In genomic region chr1:181112071-181112929, GRCh38 we compare ENCODE assay signal across 1 cellular context.
TF ChIP-seq lines count a peak whose summit lies in the region.

No MANE protein-coding gene starts in this region.

TF ChIP-seq in HepG2, 621 proteins besides CTCF, POLR2A, EP300 and RAD21 (continued from another document and continues in another):
- TF ChIP-seq E2F5 (CRISPR knock-in tag; conservative IDR thresholded peaks at IDR 0.05) = no peak
- TF ChIP-seq MAFG (CRISPR knock-in tag; IDR thresholded peaks at IDR 0.05) = peak; percentile 94
- peak; percentile 72; the same call in 1 of the 2 replicates for TF ChIP-seq SNAPC4 (CRISPR knock-in tag; IDR thresholded peaks at IDR 0.05)
- TF ChIP-seq PHF21A (CRISPR knock-in tag; IDR thresholded peaks at IDR 0.05) = no peak
- TF ChIP-seq HMGA1 (CRISPR knock-in tag; conservative IDR thresholded peaks at IDR 0.05) = no peak
- 0 out of 2 replicates have a peak, but pooled peaks have one; percentile 54 for TF ChIP-seq ISX (CRISPR knock-in tag; conservative IDR thresholded peaks at IDR 0.05)
- TF ChIP-seq RXRB (CRISPR knock-in tag; IDR thresholded peaks at IDR 0.05; ENCODE audit: borderline replicate concordance) = peak; percentile 92
- 0 out of 2 replicates have a peak, but pooled peaks have one; percentile 20 for TF ChIP-seq PRDM15 (CRISPR knock-in tag; IDR thresholded peaks at IDR 0.05)
- peak; percentile 98 for TF ChIP-seq CCDC6 (CRISPR knock-in tag; IDR thresholded peaks at IDR 0.05)
- TF ChIP-seq NKX3-1 (CRISPR knock-in tag; IDR thresholded peaks at IDR 0.05) = peak; percentile 83
- peak; percentile 96 for TF ChIP-seq FOXP4 (CRISPR knock-in tag; IDR thresholded peaks at IDR 0.05)
- peak; percentile 90 for TF ChIP-seq MIER2 (CRISPR knock-in tag; IDR thresholded peaks at IDR 0.05)
- peak; percentile 75 for TF ChIP-seq MLX (CRISPR knock-in tag; IDR thresholded peaks at IDR 0.05)
- TF ChIP-seq ZNF564 (CRISPR knock-in tag; IDR thresholded peaks at IDR 0.05) = peak; percentile 94
- peak; percentile 70 for TF ChIP-seq NR2F6 (IDR thresholded peaks at IDR 0.05)
- peak; percentile 93 for TF ChIP-seq NR2F6 (CRISPR knock-in tag; IDR thresholded peaks at IDR 0.05)
- peak; percentile 79 for TF ChIP-seq IRF1 (CRISPR knock-in tag; IDR thresholded peaks at IDR 0.05; ENCODE audit: low read depth)
- TF ChIP-seq DNMT1 (CRISPR knock-in tag; IDR thresholded peaks at IDR 0.05) = no peak
- peak; percentile 79; the same call in 1 of the 2 replicates for TF ChIP-seq ZNF547 (CRISPR knock-in tag; IDR thresholded peaks at IDR 0.05)
- TF ChIP-seq AFF4 (CRISPR knock-in tag; IDR thresholded peaks at IDR 0.05) = peak; percentile 63; the same call in 1 of the 2 replicates
- TF ChIP-seq GABPB1 (CRISPR knock-in tag; IDR thresholded peaks at IDR 0.05) = peak; percentile 59; the same call in 1 of the 2 replicates
- TF ChIP-seq HMG20B (CRISPR knock-in tag; conservative IDR thresholded peaks at IDR 0.05) = peak; percentile 92
- no peak for TF ChIP-seq ZNF224 (CRISPR knock-in tag; IDR thresholded peaks at IDR 0.05)
- TF ChIP-seq ZMYM2 (CRISPR knock-in tag; IDR thresholded peaks at IDR 0.05) = 0 out of 2 replicates have a peak, but pooled peaks have one; percentile 58
- TF ChIP-seq ZNF33A (CRISPR knock-in tag; IDR thresholded peaks at IDR 0.05; ENCODE audit: borderline replicate concordance) = no peak
- TF ChIP-seq SNAPC2 (CRISPR knock-in tag; IDR thresholded peaks at IDR 0.05) = no peak
- TF ChIP-seq ZNF142 (CRISPR knock-in tag; IDR thresholded peaks at IDR 0.05) = 0 out of 2 replicates have a peak, but pooled peaks have one; percentile 12
- no peak for TF ChIP-seq ZNF550 (CRISPR knock-in tag; IDR thresholded peaks at IDR 0.05; ENCODE audit: borderline replicate concordance)
- TF ChIP-seq ZBTB7A (CRISPR knock-in tag; IDR thresholded peaks at IDR 0.05) = peak; percentile 81
- TF ChIP-seq MIXL1 (CRISPR knock-in tag; IDR thresholded peaks at IDR 0.05) = peak; percentile 78
- TF ChIP-seq ZNF121 (CRISPR knock-in tag; IDR thresholded peaks at IDR 0.05) = no peak; the same call in 1 of the 2 replicates
- TF ChIP-seq ZC3H13 (CRISPR knock-in tag; IDR thresholded peaks at IDR 0.05) = 0 out of 2 replicates have a peak, but pooled peaks have one; percentile 40
